ENCODE assay signal across 18 cellular contexts in the genomic region with DNA sequence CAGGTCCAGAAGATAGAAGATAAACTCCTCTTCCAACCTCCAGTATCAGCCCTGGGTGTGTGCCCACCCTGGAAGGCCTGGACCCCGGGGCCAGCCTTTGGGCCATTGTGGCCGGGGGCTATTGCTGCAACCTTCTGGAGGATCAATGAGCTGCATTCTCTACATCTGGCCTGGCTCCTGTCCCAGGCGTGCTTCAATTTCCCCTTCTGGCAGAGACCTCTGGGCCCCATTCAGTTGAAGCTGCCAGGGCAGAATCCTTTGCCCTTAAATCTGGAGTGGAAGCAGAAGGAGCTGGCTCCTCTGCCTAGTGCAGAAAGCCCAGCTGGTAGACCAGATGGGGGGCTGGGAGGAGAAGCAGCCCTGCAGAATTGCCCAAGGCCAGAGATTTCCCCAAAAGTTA. TPM values are rescaled to one million over a fixed set of nuclear protein-coding genes. Genes with fewer than 3 reads are reported as not detected.
DNase-seq lines count a peak whose midpoint lies in the region; ATAC-seq and TF ChIP-seq lines count a peak whose summit lies in the region.
"Had no signal": no experiment of that assay in that cellular context is flagged by ENCODE, and none has a peak within 500 bp of the region (broad histone marks: within the 10 kb centered on the region; RNA-seq: fewer than 3 reads in every experiment).

No MANE protein-coding gene starts in this region.

- DNase-seq in activated CD8-positive, alpha-beta memory T cell treated with anti-CD3 and anti-CD28 coated beads, Interleukin-2, amount 50 U/mL, for 48 hours, result peak; percentile 32
- DNase-seq in activated CD8-positive, alpha-beta memory T cell treated with anti-CD3 and anti-CD28 coated beads, Interleukin-2, amount 10 ng/mL, durations not matched to agents 7 days and 5 days, result no peak
- DNase-seq in NCI-H2171 (lab: John Stamatoyannopoulos, UW) (peak; percentile 43), sigmoid colon (peak; percentile 45), AG08395 (ENCODE audit: low spot score) (no peak), mucosa of gallbladder (ENCODE audit: low spot score) (no peak)
- DNase-seq in effector CD8-positive, alpha-beta T cell (lab: John Stamatoyannopoulos, UW), result no peak
- DNase-seq: 8988T, C1 segment of cervical spinal cord, EL, NCI-H1436 treated with DMSO at 0.1 percent for 48 hours, NCI-H2081 treated with DMSO at 0.1 percent for 48 hours, NCI-H345, NCI-H774, T-helper 1 cell had no signal

- WGBS in sigmoid colon, 2 donors, result 74 to 83% methylated on average over 3 of the region's 3 CpGs

- no peak overlapping the region for H3K27ac Mint-ChIP-seq in activated CD8-positive, alpha-beta memory T cell treated with anti-CD3 and anti-CD28 coated beads, Interleukin-2, amount 10 ng/mL, durations not matched to agents 7 days and 5 days
- H3K27ac Mint-ChIP-seq in brain, result peak overlapping the region in 4 of 5 experiments; percentile 24 to 65 (median 34)

- TF ChIP-seq POLR2A in sigmoid colon (IDR thresholded peaks at IDR 0.05), result no peak

- H3K9me3 Mint-ChIP-seq in activated CD8-positive, alpha-beta memory T cell treated with anti-CD3 and anti-CD28 coated beads, Interleukin-2, amount 10 ng/mL, durations not matched to agents 7 days and 5 days (ENCODE audit: low read depth), result no peaks in the 10 kb centered on the region
- H3K9me3 Mint-ChIP-seq in brain, result no peaks in the 10 kb centered on the region

- TF ChIP-seq CTCF in brain (conservative IDR thresholded peaks at IDR 0.05), result no peak
- TF ChIP-seq CTCF in sigmoid colon (IDR thresholded peaks at IDR 0.05), result no peak

- H3K4me1 Mint-ChIP-seq in activated CD8-positive, alpha-beta memory T cell treated with anti-CD3 and anti-CD28 coated beads, Interleukin-2, amount 10 ng/mL, durations not matched to agents 7 days and 5 days, result no peaks in the 10 kb centered on the region
- H3K4me1 Mint-ChIP-seq in brain, result peaks cover 18% of the 10 kb centered on the region

- H3K4me1 ChIP-seq in sigmoid colon, result peaks cover 0 to 9% (median 1%) of the 10 kb centered on the region in 4 donors

- CTCF ChIA-PET in activated CD8-positive, alpha-beta memory T cell treated with anti-CD3 and anti-CD28 coated beads, Interleukin-2, amount 10 ng/mL, durations not matched to agents 7 days and 5 days (lab: Charles Lee), result interaction anchor here (1.2 to 5.0 kb wide), 4 partner anchors 14 to 50 kb away, joined by 3 to 17 read pairs (median 6); no protein-coding TSS in a partner anchor

- no peak overlapping the region for H3K4me3 ChIP-seq in sigmoid colon
- H3K4me3 ChIP-seq: HAP-1, SK-N-MC had no signal

- H3K9me3 ChIP-seq in sigmoid colon, result no peaks in the 10 kb centered on the region
- H3K9me3 ChIP-seq: HAP-1 had no signal

- ATAC-seq in activated CD8-positive, alpha-beta memory T cell treated with anti-CD3 and anti-CD28 coated beads, Interleukin-2, amount 10 ng/mL, durations not matched to agents 7 days and 5 days, result no peak

- H3K4me3 Mint-ChIP-seq in activated CD8-positive, alpha-beta memory T cell treated with anti-CD3 and anti-CD28 coated beads, Interleukin-2, amount 10 ng/mL, durations not matched to agents 7 days and 5 days, result no peak overlapping the region
- no peak overlapping the region for H3K4me3 Mint-ChIP-seq in brain

- peaks cover 17% of the 10 kb centered on the region for H3K27me3 Mint-ChIP-seq in activated CD8-positive, alpha-beta memory T cell treated with anti-CD3 and anti-CD28 coated beads, Interleukin-2, amount 10 ng/mL, durations not matched to agents 7 days and 5 days
- peaks cover 8% of the 10 kb centered on the region for H3K27me3 Mint-ChIP-seq in brain

- no peak for TF ChIP-seq EP300 in sigmoid colon (IDR thresholded peaks at IDR 0.05)

- no peak overlapping the region for H3K27ac ChIP-seq in sigmoid colon
- H3K27ac ChIP-seq: SK-N-MC had no signal

- no peaks in the 10 kb centered on the region for H3K36me3 Mint-ChIP-seq in activated CD8-positive, alpha-beta memory T cell treated with anti-CD3 and anti-CD28 coated beads, Interleukin-2, amount 10 ng/mL, durations not matched to agents 7 days and 5 days
- H3K36me3 Mint-ChIP-seq in brain, result peaks cover 39% of the 10 kb centered on the region

- peaks cover 0 to 44% (median 18%) of the 10 kb centered on the region in 4 donors for H3K36me3 ChIP-seq in sigmoid colon
- H3K36me3 ChIP-seq: HAP-1 had no signal

- H3K27me3 ChIP-seq in sigmoid colon, result no peaks in the 10 kb centered on the region

- intact Hi-C loops in sigmoid colon (cut with DNase I), result no loop called here

RNA-seq across cellular contexts. Expression of a gene that starts 10.0 kb away (rescaled TPM):
- under 1 TPM; 0.05 to 0.50 TPM for total RNA-seq in activated CD8-positive, alpha-beta memory T cell treated with anti-CD3 and anti-CD28 coated beads, Interleukin-2, amount 10 ng/mL, durations not matched to agents 7 days and 5 days
- polyA plus RNA-seq in brain (ENCODE audit: insufficient read depth, low read depth, low replicate concordance) (6.4 TPM), sigmoid colon (1 to 10 TPM in 1 of 3 donors, under 1 TPM in 2; 0.60 to 6.5 (median 0.92) TPM)
- total RNA-seq in sigmoid colon (10 to 100 TPM in 1 of 4 donors, 1 to 10 TPM in 3; 6.8 to 17.4 (median 7.0) TPM), mucosa of gallbladder (30.6 TPM)

RNA-seq across cellular contexts. Expression of a gene that starts 20.7 kb away (rescaled TPM):
- total RNA-seq in activated CD8-positive, alpha-beta memory T cell treated with anti-CD3 and anti-CD28 coated beads, Interleukin-2, amount 10 ng/mL, durations not matched to agents 7 days and 5 days, result 1 to 10 TPM; 5.0 to 7.1 TPM
- 3.3 TPM for polyA plus RNA-seq in brain (ENCODE audit: insufficient read depth, low read depth, low replicate concordance)
- 1 to 10 TPM; 1.4 to 8.9 (median 2.1) TPM for total RNA-seq in sigmoid colon
- 1 to 10 TPM in 2 of 3 donors, under 1 TPM in 1; 0.46 to 3.6 (median 1.2) TPM for polyA plus RNA-seq in sigmoid colon
- 14.0 TPM for total RNA-seq in mucosa of gallbladder

RNA-seq across cellular contexts. Expression of a gene that starts 21.0 kb away (rescaled TPM):
- 10 to 100 TPM; 73.3 to 81.2 TPM for total RNA-seq in activated CD8-positive, alpha-beta memory T cell treated with anti-CD3 and anti-CD28 coated beads, Interleukin-2, amount 10 ng/mL, durations not matched to agents 7 days and 5 days
- polyA plus RNA-seq in brain (ENCODE audit: insufficient read depth, low read depth, low replicate concordance) (22.3 TPM), sigmoid colon (10 to 100 TPM; 16.2 to 64.6 (median 36.1) TPM)
- total RNA-seq in sigmoid colon (10 to 100 TPM; 44.6 to 60.8 (median 50.6) TPM), mucosa of gallbladder (93.4 TPM)

RNA-seq across cellular contexts. Expression of a gene that starts 33.8 kb away (rescaled TPM):
- 10 to 100 TPM; 45.6 to 45.9 TPM for total RNA-seq in activated CD8-positive, alpha-beta memory T cell treated with anti-CD3 and anti-CD28 coated beads, Interleukin-2, amount 10 ng/mL, durations not matched to agents 7 days and 5 days
- polyA plus RNA-seq in brain (ENCODE audit: insufficient read depth, low read depth, low replicate concordance) (125 TPM), sigmoid colon (10 to 100 TPM; 35.4 to 57.3 (median 39.1) TPM)
- total RNA-seq in sigmoid colon (10 to 100 TPM; 30.3 to 45.4 (median 33.9) TPM), mucosa of gallbladder (64.8 TPM)

RNA-seq across cellular contexts. Expression of a gene that starts 40.8 kb away (rescaled TPM):
- total RNA-seq in activated CD8-positive, alpha-beta memory T cell treated with anti-CD3 and anti-CD28 coated beads, Interleukin-2, amount 10 ng/mL, durations not matched to agents 7 days and 5 days, result 1 to 10 TPM in 1 of 2 experiments, not detected in 1; 1.3 TPM
- 11.6 TPM for polyA plus RNA-seq in brain (ENCODE audit: insufficient read depth, low read depth, low replicate concordance)
- 100 to 1,000 TPM in 1 of 4 donors, 10 to 100 TPM in 3; 29.6 to 120 (median 67.3) TPM for total RNA-seq in sigmoid colon
- polyA plus RNA-seq in sigmoid colon, result 10 to 100 TPM; 10.4 to 45.1 (median 15.6) TPM
- 148 TPM for total RNA-seq in mucosa of gallbladder

Comparison
In these comparisons a context has a peak if more than half of its experiments do, and no peak if none do; other contexts are left out.
1. DNase-seq: peak in activated CD8-positive, alpha-beta memory T cell treated with anti-CD3 and anti-CD28 coated beads, Interleukin-2, amount 50 U/mL, for 48 hours (single experiment), NCI-H2171 (single experiment) and sigmoid colon (single experiment); none in activated CD8-positive, alpha-beta memory T cell treated with anti-CD3 and anti-CD28 coated beads, Interleukin-2, amount 10 ng/mL, durations not matched to agents 7 days and 5 days (single experiment), AG08395 (single experiment), effector CD8-positive, alpha-beta T cell (single experiment) and mucosa of gallbladder (single experiment).
2. RNA of a gene that starts 10.0 kb away (total RNA-seq): 30.6 TPM in mucosa of gallbladder (single experiment) and 6.8 to 17.4 TPM in sigmoid colon; 0.05 to 0.50 TPM in activated CD8-positive, alpha-beta memory T cell treated with anti-CD3 and anti-CD28 coated beads, Interleukin-2, amount 10 ng/mL, durations not matched to agents 7 days and 5 days; every median in the first group is over 4 times any median in the second.